8 cellular contexts compared by ENCODE assay signal in the genomic region with DNA sequence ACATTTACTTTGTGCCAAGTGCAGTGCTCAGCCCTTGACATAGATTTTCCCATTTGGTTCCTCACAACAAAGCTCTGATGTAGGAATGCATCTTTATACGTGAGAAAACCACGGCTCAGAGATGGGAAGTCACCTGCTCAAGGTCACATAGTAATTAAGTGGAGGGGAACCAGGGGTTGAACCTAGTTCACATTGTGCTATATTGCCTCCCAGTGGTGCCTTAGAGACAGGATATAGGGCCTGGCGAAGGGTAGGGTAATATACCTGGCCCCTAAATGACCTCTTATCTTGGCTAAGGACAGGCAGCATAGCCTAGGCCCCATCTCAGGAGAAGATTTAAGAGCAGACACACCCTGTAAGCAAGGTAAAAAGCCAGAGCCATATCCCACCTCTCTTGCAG.
DNase-seq lines count a peak whose midpoint lies in the region; ATAC-seq and TF ChIP-seq lines count a peak whose summit lies in the region.

No MANE protein-coding gene starts in this region.

- H3K4me1 Mint-ChIP-seq in activated CD4-positive, alpha-beta memory T cell treated with anti-CD3 and anti-CD28 coated beads, Interleukin-2, amount 10 ng/mL, durations not matched to agents 7 days and 5 days: peaks cover 8% of the 10 kb centered on the region
- peaks cover 31% of the 10 kb centered on the region for H3K4me1 Mint-ChIP-seq in CD14-positive monocyte

- POLR2A ChIA-PET in activated CD4-positive, alpha-beta memory T cell treated with anti-CD3 and anti-CD28 coated beads, Interleukin-2, amount 10 ng/mL, durations not matched to agents 7 days and 5 days (lab: Charles Lee): interaction anchor here (0.7 kb wide), 1 partner anchor 282 kb away, joined by 3 read pairs; no protein-coding TSS in a partner anchor

- DNase-seq in activated CD4-positive, alpha-beta memory T cell treated with anti-CD3 and anti-CD28 coated beads, Interleukin-2, amount 10 ng/mL, durations not matched to agents 7 days and 5 days: peak; percentile 24
- no peak for DNase-seq in lower lobe of right lung
- DNase-seq in NCI-H345 (lab: John Stamatoyannopoulos, UW): no peak
- no peak for DNase-seq in CD14-positive monocyte (ENCODE audit: low spot score)
- DNase-seq in breast epithelium (ENCODE audit: low spot score in 2 of 2): no peak

- H3K36me3 Mint-ChIP-seq in activated CD4-positive, alpha-beta memory T cell treated with anti-CD3 and anti-CD28 coated beads, Interleukin-2, amount 10 ng/mL, durations not matched to agents 7 days and 5 days (ENCODE audit: low read depth): no peaks in the 10 kb centered on the region
- peaks cover 14% of the 10 kb centered on the region in 2 donors for H3K36me3 Mint-ChIP-seq in CD14-positive monocyte

- TF ChIP-seq CTCF in lower lobe of right lung (IDR thresholded peaks at IDR 0.05): peak; percentile 21
- TF ChIP-seq CTCF in CD14-positive monocyte (IDR thresholded peaks at IDR 0.05): no peak
- TF ChIP-seq CTCF in breast epithelium (IDR thresholded peaks at IDR 0.05): no peak

- intact Hi-C loops in lower lobe of right lung (cut with DNase I) (no loop called here), CD14-positive monocyte (cut with micrococcal nuclease) (no loop called here), breast epithelium (cut with DNase I; ENCODE audit: low total_unique reads) (no loop called here)

- no peak overlapping the region for H3K4me3 ChIP-seq in lower lobe of right lung
- no peak overlapping the region for H3K4me3 ChIP-seq in breast epithelium

- CTCF ChIA-PET in activated CD4-positive, alpha-beta memory T cell treated with anti-CD3 and anti-CD28 coated beads, Interleukin-2, amount 10 ng/mL, durations not matched to agents 7 days and 5 days (lab: Charles Lee): interaction anchor here (1.4 to 1.9 kb wide), 2 partner anchors 54 to 74 kb away, joined by 3 to 5 read pairs; no protein-coding TSS in a partner anchor

- H3K27me3 ChIP-seq in lower lobe of right lung (ENCODE audit: low read depth) (no peaks in the 10 kb centered on the region), breast epithelium (no peaks in the 10 kb centered on the region)

- no peak for TF ChIP-seq POLR2A in breast epithelium (IDR thresholded peaks at IDR 0.05)

- no peaks in the 10 kb centered on the region for H3K9me3 ChIP-seq in lower lobe of right lung
- H3K9me3 ChIP-seq in breast epithelium: no peaks in the 10 kb centered on the region

- no peak overlapping the region for H3K27ac ChIP-seq in lower lobe of right lung
- no peak overlapping the region for H3K27ac ChIP-seq in breast epithelium

- ATAC-seq in GM18498 (IDR thresholded peaks at IDR 0.05; ENCODE audit: unreplicated experiment): peak; percentile 79
- ATAC-seq in HG02763 (IDR thresholded peaks at IDR 0.05; ENCODE audit: unreplicated experiment): peak; percentile 77
- ATAC-seq in lower lobe of right lung: peak; percentile 48 to 63
- no peak for ATAC-seq in HG02588 (IDR thresholded peaks at IDR 0.05; ENCODE audit: unreplicated experiment)

- H3K36me3 ChIP-seq in lower lobe of right lung (no peaks in the 10 kb centered on the region), breast epithelium (no peaks in the 10 kb centered on the region)

- H3K27me3 Mint-ChIP-seq in activated CD4-positive, alpha-beta memory T cell treated with anti-CD3 and anti-CD28 coated beads, Interleukin-2, amount 10 ng/mL, durations not matched to agents 7 days and 5 days: no peaks in the 10 kb centered on the region
- no peaks in the 10 kb centered on the region for H3K27me3 Mint-ChIP-seq in CD14-positive monocyte (ENCODE audit: low read depth in 3 of 3)

- no peak overlapping the region for H3K4me3 Mint-ChIP-seq in activated CD4-positive, alpha-beta memory T cell treated with anti-CD3 and anti-CD28 coated beads, Interleukin-2, amount 10 ng/mL, durations not matched to agents 7 days and 5 days
- H3K4me3 Mint-ChIP-seq in CD14-positive monocyte: no peak overlapping the region

- H3K4me1 ChIP-seq in lower lobe of right lung (peaks cover 25% of the 10 kb centered on the region), breast epithelium (no peaks in the 10 kb centered on the region)

- H3K9me3 Mint-ChIP-seq in activated CD4-positive, alpha-beta memory T cell treated with anti-CD3 and anti-CD28 coated beads, Interleukin-2, amount 10 ng/mL, durations not matched to agents 7 days and 5 days: no peaks in the 10 kb centered on the region
- no peaks in the 10 kb centered on the region for H3K9me3 Mint-ChIP-seq in CD14-positive monocyte

- no peak overlapping the region for H3K27ac Mint-ChIP-seq in activated CD4-positive, alpha-beta memory T cell treated with anti-CD3 and anti-CD28 coated beads, Interleukin-2, amount 10 ng/mL, durations not matched to agents 7 days and 5 days
- H3K27ac Mint-ChIP-seq in CD14-positive monocyte: peak overlapping the region in 1 of 7 donors; percentile 45
